8 cellular contexts compared by ENCODE assay signal in genomic region chr17:28372203-28372944, GRCh38. TPM values are rescaled to one million over a fixed set of nuclear protein-coding genes. Genes with fewer than 3 reads are reported as not detected.
A peak's percentile ranks its signal among the peaks of the same experiment; 100 is the strongest.
DNase-seq lines count a peak whose midpoint lies in the region; ATAC-seq lines count a peak whose summit lies in the region.

No MANE protein-coding gene starts in this region.

- H3K27ac Mint-ChIP-seq in activated CD4-positive, alpha-beta memory T cell treated with anti-CD3 and anti-CD28 coated beads, Interleukin-2, amount 10 ng/mL, durations not matched to agents 7 days and 5 days: peak overlapping the region; percentile 16

- H3K27me3 Mint-ChIP-seq in activated CD4-positive, alpha-beta memory T cell treated with anti-CD3 and anti-CD28 coated beads, Interleukin-2, amount 10 ng/mL, durations not matched to agents 7 days and 5 days: no peaks in the 10 kb centered on the region

- peak; percentile 13 for ATAC-seq in HG03045 (IDR thresholded peaks at IDR 0.05; ENCODE audit: unreplicated experiment)

- no peaks in the 10 kb centered on the region for H3K9me3 Mint-ChIP-seq in activated CD4-positive, alpha-beta memory T cell treated with anti-CD3 and anti-CD28 coated beads, Interleukin-2, amount 10 ng/mL, durations not matched to agents 7 days and 5 days

- peak; percentile 37 for DNase-seq in activated T-cell treated with anti-CD3 and anti-CD28 coated beads for 48 hours (ENCODE audit: low read depth)
- DNase-seq in activated T-cell treated with anti-CD3 and anti-CD28 coated beads, Interleukin-2, amount 50 U/mL, for 1 hour: no peak
- peak; percentile 34 for DNase-seq in activated CD4-positive, alpha-beta memory T cell treated with anti-CD3 and anti-CD28 coated beads, Interleukin-2, amount 10 ng/mL, durations not matched to agents 7 days and 5 days
- peak; percentile 36 for DNase-seq in germinal center (ENCODE audit: low spot score)
- peak; percentile 76 for DNase-seq in retina
- DNase-seq in NAMALWA (ENCODE audit: low spot score): no peak
- DNase-seq in NCI-H510A (lab: John Stamatoyannopoulos, UW): no peak

- H3K4me1 Mint-ChIP-seq in activated CD4-positive, alpha-beta memory T cell treated with anti-CD3 and anti-CD28 coated beads, Interleukin-2, amount 10 ng/mL, durations not matched to agents 7 days and 5 days: peaks cover 23% of the 10 kb centered on the region

- peak overlapping the region; percentile 71 for H3K4me3 Mint-ChIP-seq in activated CD4-positive, alpha-beta memory T cell treated with anti-CD3 and anti-CD28 coated beads, Interleukin-2, amount 10 ng/mL, durations not matched to agents 7 days and 5 days

- CTCF ChIA-PET in activated CD4-positive, alpha-beta memory T cell treated with anti-CD3 and anti-CD28 coated beads, Interleukin-2, amount 10 ng/mL, durations not matched to agents 7 days and 5 days (lab: Charles Lee): interaction anchor here (1.1 to 1.3 kb wide), 3 partner anchors 11 to 18 kb away, joined by 3 to 4 read pairs (median 4); no protein-coding TSS in a partner anchor

- H3K36me3 Mint-ChIP-seq in activated CD4-positive, alpha-beta memory T cell treated with anti-CD3 and anti-CD28 coated beads, Interleukin-2, amount 10 ng/mL, durations not matched to agents 7 days and 5 days (ENCODE audit: low read depth): no peaks in the 10 kb centered on the region

- POLR2A ChIA-PET in activated CD4-positive, alpha-beta memory T cell treated with anti-CD3 and anti-CD28 coated beads, Interleukin-2, amount 10 ng/mL, durations not matched to agents 7 days and 5 days (lab: Charles Lee): interaction anchor here (2.7 to 7.6 kb wide), 4 partner anchors 8 to 37 kb away, joined by 8 to 80 read pairs (median 30); partner anchors contain the start of genes IFT20, POLDIP2 and TNFAIP1

RNA-seq across cellular contexts. Expression of gene SARM1, which starts 0.9 kb away (rescaled TPM):
- 10 to 100 TPM; 17.2 to 17.5 TPM for total RNA-seq in activated CD4-positive, alpha-beta memory T cell treated with anti-CD3 and anti-CD28 coated beads, Interleukin-2, amount 10 ng/mL, durations not matched to agents 7 days and 5 days

RNA-seq across cellular contexts. Expression of gene VTN, which starts 2.3 kb away (rescaled TPM):
- under 1 TPM in 1 of 2 experiments, not detected in 1; 0.15 TPM for total RNA-seq in activated CD4-positive, alpha-beta memory T cell treated with anti-CD3 and anti-CD28 coated beads, Interleukin-2, amount 10 ng/mL, durations not matched to agents 7 days and 5 days

RNA-seq across cellular contexts. Expression of gene SEBOX, which starts 7.4 kb away (rescaled TPM):
- not detected for total RNA-seq in activated CD4-positive, alpha-beta memory T cell treated with anti-CD3 and anti-CD28 coated beads, Interleukin-2, amount 10 ng/mL, durations not matched to agents 7 days and 5 days

RNA-seq across cellular contexts. Expression of gene POLDIP2, which starts 15.0 kb away (rescaled TPM):
- total RNA-seq in activated CD4-positive, alpha-beta memory T cell treated with anti-CD3 and anti-CD28 coated beads, Interleukin-2, amount 10 ng/mL, durations not matched to agents 7 days and 5 days: 10 to 100 TPM; 54.3 to 56.2 TPM

RNA-seq across cellular contexts. Expression of gene SLC46A1, which starts 33.6 kb away (rescaled TPM):
- total RNA-seq in activated CD4-positive, alpha-beta memory T cell treated with anti-CD3 and anti-CD28 coated beads, Interleukin-2, amount 10 ng/mL, durations not matched to agents 7 days and 5 days: 1 to 10 TPM in 1 of 2 experiments, under 1 TPM in 1; 0.96 to 1.1 TPM

Comparison
In these comparisons a context has a peak if more than half of its experiments do, and no peak if none do; other contexts are left out.
1. DNase-seq: peak in activated T-cell treated with anti-CD3 and anti-CD28 coated beads for 48 hours (single experiment), activated CD4-positive, alpha-beta memory T cell treated with anti-CD3 and anti-CD28 coated beads, Interleukin-2, amount 10 ng/mL, durations not matched to agents 7 days and 5 days (single experiment), germinal center (single experiment) and retina (single experiment); none in activated T-cell treated with anti-CD3 and anti-CD28 coated beads, Interleukin-2, amount 50 U/mL, for 1 hour (single experiment), NAMALWA (single experiment) and NCI-H510A (single experiment).